Comparison of ENCODE assay signal across 1 cellular context in the genomic region with DNA sequence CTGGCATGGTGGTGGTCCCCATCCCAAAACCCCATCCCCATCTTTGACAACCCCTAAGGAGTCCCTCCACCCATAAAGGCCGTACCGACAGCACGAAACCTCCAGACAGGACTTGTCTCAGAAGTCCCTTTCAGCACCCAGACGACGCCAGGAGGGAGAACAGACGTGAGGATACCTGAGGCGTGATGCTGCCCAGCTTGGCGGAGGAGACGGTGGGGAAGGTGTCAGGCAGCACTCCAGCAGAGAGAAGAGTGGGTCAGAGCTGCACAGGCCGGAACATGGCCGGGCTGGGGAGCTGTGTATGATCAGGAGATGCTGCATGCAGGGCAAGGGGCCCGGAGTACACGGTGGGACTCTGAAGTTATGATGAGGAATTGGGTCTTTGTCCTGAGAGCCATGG.
TF ChIP-seq lines count a peak whose summit lies in the region.

No MANE protein-coding gene starts in this region.

TF ChIP-seq in WTC11, 78 proteins besides CTCF, POLR2A, EP300 and RAD21 (continued from another document):
- TF ChIP-seq, protein P1, sequence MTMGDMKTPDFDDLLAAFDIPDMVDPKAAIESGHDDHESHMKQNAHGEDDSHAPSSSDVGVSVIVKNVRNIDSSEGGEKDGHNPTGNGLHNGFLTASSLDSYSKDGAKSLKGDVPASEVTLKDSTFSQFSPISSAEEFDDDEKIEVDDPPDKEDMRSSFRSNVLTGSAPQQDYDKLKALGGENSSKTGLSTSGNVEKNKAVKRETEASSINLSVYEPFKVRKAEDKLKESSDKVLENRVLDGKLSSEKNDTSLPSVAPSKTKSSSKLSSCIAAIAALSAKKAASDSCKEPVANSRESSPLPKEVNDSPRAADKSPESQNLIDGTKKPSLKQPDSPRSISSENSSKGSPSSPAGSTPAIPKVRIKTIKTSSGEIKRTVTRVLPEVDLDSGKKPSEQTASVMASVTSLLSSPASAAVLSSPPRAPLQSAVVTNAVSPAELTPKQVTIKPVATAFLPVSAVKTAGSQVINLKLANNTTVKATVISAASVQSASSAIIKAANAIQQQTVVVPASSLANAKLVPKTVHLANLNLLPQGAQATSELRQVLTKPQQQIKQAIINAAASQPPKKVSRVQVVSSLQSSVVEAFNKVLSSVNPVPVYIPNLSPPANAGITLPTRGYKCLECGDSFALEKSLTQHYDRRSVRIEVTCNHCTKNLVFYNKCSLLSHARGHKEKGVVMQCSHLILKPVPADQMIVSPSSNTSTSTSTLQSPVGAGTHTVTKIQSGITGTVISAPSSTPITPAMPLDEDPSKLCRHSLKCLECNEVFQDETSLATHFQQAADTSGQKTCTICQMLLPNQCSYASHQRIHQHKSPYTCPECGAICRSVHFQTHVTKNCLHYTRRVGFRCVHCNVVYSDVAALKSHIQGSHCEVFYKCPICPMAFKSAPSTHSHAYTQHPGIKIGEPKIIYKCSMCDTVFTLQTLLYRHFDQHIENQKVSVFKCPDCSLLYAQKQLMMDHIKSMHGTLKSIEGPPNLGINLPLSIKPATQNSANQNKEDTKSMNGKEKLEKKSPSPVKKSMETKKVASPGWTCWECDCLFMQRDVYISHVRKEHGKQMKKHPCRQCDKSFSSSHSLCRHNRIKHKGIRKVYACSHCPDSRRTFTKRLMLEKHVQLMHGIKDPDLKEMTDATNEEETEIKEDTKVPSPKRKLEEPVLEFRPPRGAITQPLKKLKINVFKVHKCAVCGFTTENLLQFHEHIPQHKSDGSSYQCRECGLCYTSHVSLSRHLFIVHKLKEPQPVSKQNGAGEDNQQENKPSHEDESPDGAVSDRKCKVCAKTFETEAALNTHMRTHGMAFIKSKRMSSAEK (CRISPR knock-in tag; IDR thresholded peaks at IDR 0.05; ENCODE audit: borderline replicate concordance): no peak
- no peak for TF ChIP-seq ZNF396 (CRISPR knock-in tag; IDR thresholded peaks at IDR 0.05; ENCODE audit: borderline replicate concordance)
- no peak for TF ChIP-seq NR3C1 (CRISPR knock-in tag; conservative IDR thresholded peaks at IDR 0.05; ENCODE audit: low read depth)
- TF ChIP-seq, protein P2, sequence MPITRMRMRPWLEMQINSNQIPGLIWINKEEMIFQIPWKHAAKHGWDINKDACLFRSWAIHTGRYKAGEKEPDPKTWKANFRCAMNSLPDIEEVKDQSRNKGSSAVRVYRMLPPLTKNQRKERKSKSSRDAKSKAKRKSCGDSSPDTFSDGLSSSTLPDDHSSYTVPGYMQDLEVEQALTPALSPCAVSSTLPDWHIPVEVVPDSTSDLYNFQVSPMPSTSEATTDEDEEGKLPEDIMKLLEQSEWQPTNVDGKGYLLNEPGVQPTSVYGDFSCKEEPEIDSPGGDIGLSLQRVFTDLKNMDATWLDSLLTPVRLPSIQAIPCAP (CRISPR knock-in tag; IDR thresholded peaks at IDR 0.05): no peak
